In genomic region chr21:14878971-14879370, GRCh38 we compare ENCODE assay signal across 23 cellular contexts.
DNase-seq lines count a peak whose midpoint lies in the region; FAIRE-seq and TF ChIP-seq lines count a peak whose summit lies in the region.
"Had no signal": no experiment of that assay in that cellular context is flagged by ENCODE, and none has a peak within 500 bp of the region (broad histone marks: within the 10 kb centered on the region; RNA-seq: fewer than 3 reads in every experiment).

No MANE protein-coding gene starts in this region.

- DNase-seq in LNCaP clone FGC (ENCODE audit: low read depth): peak; percentile 71
- DNase-seq in brain microvascular endothelial cell: no peak
- peak; percentile 30 for DNase-seq in prostate gland (ENCODE audit: low spot score)
- no peak for DNase-seq in kidney
- DNase-seq in ascending aorta (ENCODE audit: low spot score in 2 of 2): no peak
- DNase-seq in MG63: no peak
- DNase-seq: activated CD4-positive, alpha-beta T cell treated with anti-CD3 and anti-CD28 coated beads for 4 hours; activated CD8-positive, alpha-beta memory T cell treated with anti-CD3 and anti-CD28 coated beads for 24 hours; activated gamma-delta T cell; activated naive CD8-positive, alpha-beta T cell treated with anti-CD3 and anti-CD28 coated beads, Interleukin-2, amount 10 ng/mL, durations not matched to agents 7 days and 5 days; CD4-positive, alpha-beta memory T cell; dorsolateral prefrontal cortex; GOT3; left cardiac atrium; NCI-H1092; NCI-H2029; NCI-H526 treated with DMSO at 0.1 percent for 48 hours; nucleus accumbens; stimulated activated naive CD8-positive, alpha-beta T cell treated with anti-CD3 and anti-CD28 coated beads, Interleukin-15, amount 100 ng/mL, for 72 hours; T-helper 17 cell; uterus had no signal

- H3K4me1 ChIP-seq in prostate gland (replicated peaks) (peaks cover 23% of the 10 kb centered on the region), kidney (ENCODE audit: control insufficient read depth in 1 of 2, insufficient read depth in 1 of 2, low read depth in 1 of 2, low read length in 2 of 2) (peaks cover 7 to 26% of the 10 kb centered on the region in 2 donors), ascending aorta (no peaks in the 10 kb centered on the region)
- H3K4me1 ChIP-seq: uterus had no signal

- no peak for TF ChIP-seq CTCF in LNCaP clone FGC (IDR thresholded peaks at IDR 0.05; ENCODE audit: control insufficient read depth, extremely low read depth, insufficient read depth)
- no peak for TF ChIP-seq CTCF in brain microvascular endothelial cell (IDR thresholded peaks at IDR 0.05; ENCODE audit: low read depth, low read length, missing control alignments)
- no peak for TF ChIP-seq CTCF in prostate gland (IDR thresholded peaks at IDR 0.05)
- TF ChIP-seq CTCF in kidney (IDR thresholded peaks at IDR 0.05; ENCODE audit: borderline replicate concordance, extremely low read depth, insufficient read depth): no peak
- TF ChIP-seq CTCF in ascending aorta (IDR thresholded peaks at IDR 0.05): no peak

- 44% methylated on average over 5 of the region's 5 CpGs for WGBS in prostate gland

- H3K36me3 ChIP-seq in brain microvascular endothelial cell (replicated peaks): no peaks in the 10 kb centered on the region
- no peaks in the 10 kb centered on the region for H3K36me3 ChIP-seq in prostate gland
- no peaks in the 10 kb centered on the region for H3K36me3 ChIP-seq in kidney (ENCODE audit: control insufficient read depth in 1 of 2, insufficient read depth in 2 of 2, low read length in 2 of 2)
- H3K36me3 ChIP-seq in ascending aorta: no peaks in the 10 kb centered on the region
- no peaks in the 10 kb centered on the region for H3K36me3 ChIP-seq in MG63
- H3K36me3 ChIP-seq: uterus had no signal

- H3K4me3 ChIP-seq in LNCaP clone FGC (ENCODE audit: low read depth, low read length) (no peak overlapping the region), brain microvascular endothelial cell (ENCODE audit: low read depth, low read length) (no peak overlapping the region), prostate gland (no peak overlapping the region), kidney (ENCODE audit: low read length in 2 of 2) (no peak overlapping the region), ascending aorta (no peak overlapping the region), MG63 (no peak overlapping the region)
- H3K4me3 ChIP-seq: dorsolateral prefrontal cortex, SK-N-MC, uterus had no signal

- in situ Hi-C loops in brain microvascular endothelial cell (cut with HindIII; ENCODE audit: low pct_ligation_motif_present, low sequenced_read_pairs): no loop called here

- intact Hi-C loops in prostate gland (cut with DNase I): no loop called here
- intact Hi-C loops in kidney (cut with DNase I): no loop called here
- intact Hi-C loops in ascending aorta (cut with DNase I): no loop called here

- H3K9ac ChIP-seq in kidney (ENCODE audit: low read length in 2 of 2): no peak overlapping the region

- no peaks in the 10 kb centered on the region for H3K27me3 ChIP-seq in brain microvascular endothelial cell (replicated peaks)
- no peaks in the 10 kb centered on the region for H3K27me3 ChIP-seq in prostate gland (replicated peaks; ENCODE audit: insufficient read depth)
- no peaks in the 10 kb centered on the region for H3K27me3 ChIP-seq in ascending aorta
- H3K27me3 ChIP-seq in MG63: no peaks in the 10 kb centered on the region
- H3K27me3 ChIP-seq: dorsolateral prefrontal cortex, uterus had no signal

- peak; percentile 91 for FAIRE-seq in islet of Langerhans (lab: Jason Lieb, UNC)
- no peak for FAIRE-seq in kidney (lab: Jason Lieb, UNC)

- H3K27ac ChIP-seq in brain microvascular endothelial cell (peak overlapping the region; percentile 66), prostate gland (peak overlapping the region; percentile 35 to 46), kidney (ENCODE audit: low read depth in 2 of 2, low read length in 2 of 2) (no peak overlapping the region), ascending aorta (no peak overlapping the region)
- H3K27ac ChIP-seq: dorsolateral prefrontal cortex, SK-N-MC had no signal

- H3K9me3 ChIP-seq in prostate gland (no peaks in the 10 kb centered on the region), kidney (ENCODE audit: control insufficient read depth in 1 of 2, low read length in 2 of 2) (no peaks in the 10 kb centered on the region), ascending aorta (no peaks in the 10 kb centered on the region), MG63 (no peaks in the 10 kb centered on the region)
- H3K9me3 ChIP-seq: uterus had no signal

- no peak for TF ChIP-seq POLR2A in prostate gland (IDR thresholded peaks at IDR 0.05)

Comparison
In these comparisons a context has a peak if more than half of its experiments do, and no peak if none do; other contexts are left out.
1. DNase-seq: peak in LNCaP clone FGC (single experiment) and prostate gland (single experiment); none in brain microvascular endothelial cell (single experiment), kidney (single experiment), ascending aorta (0 of 2) and MG63 (single experiment).
2. H3K27ac ChIP-seq: peak in brain microvascular endothelial cell (single experiment) and prostate gland (2 of 2); none in kidney (0 of 2) and ascending aorta (0 of 2).